Comparison of ENCODE assay signal across 19 cellular contexts in the genomic region with DNA sequence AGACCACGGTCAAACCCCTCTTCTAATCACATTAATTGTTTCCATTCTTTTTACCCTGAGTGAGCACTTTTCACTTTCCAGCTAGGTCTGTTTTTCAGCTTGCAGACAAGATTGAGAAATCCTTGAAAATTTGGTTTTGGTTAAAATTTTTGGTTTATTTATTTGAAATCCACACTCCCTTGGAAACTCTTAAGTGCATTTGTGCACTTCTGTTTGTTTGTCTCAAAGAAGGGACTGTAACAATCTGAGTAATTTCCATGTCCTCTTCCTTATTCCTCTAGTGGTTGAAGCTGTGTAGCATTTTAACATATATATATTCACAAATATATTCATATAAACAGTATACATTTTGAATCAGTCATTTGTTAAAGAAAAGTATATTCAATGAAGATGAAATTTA.
DNase-seq lines count a peak whose midpoint lies in the region; ATAC-seq and TF ChIP-seq lines count a peak whose summit lies in the region.
"Had no signal": no experiment of that assay in that cellular context is flagged by ENCODE, and none has a peak within 500 bp of the region (broad histone marks: within the 10 kb centered on the region; RNA-seq: fewer than 3 reads in every experiment).

No MANE protein-coding gene starts in this region.

- H3K4me3 ChIP-seq in GM23248: peak overlapping the region; percentile 11; the same call in 1 of the 2 replicates
- H3K4me3 ChIP-seq in choroid plexus epithelial cell (ENCODE audit: low read depth, low read length): no peak overlapping the region
- H3K4me3 ChIP-seq in subcutaneous abdominal adipose tissue (ENCODE audit: low read depth in 1 of 5, low read length in 5 of 5): no peak overlapping the region
- no peak overlapping the region for H3K4me3 ChIP-seq in lower lobe of right lung
- H3K4me3 ChIP-seq: HAP-1, mucosa of descending colon had no signal

- in situ Hi-C loops in GM23248 (cut with MboI): loop anchor here (25.0 kb wide), 1 partner anchor 380 kb away; a partner anchor contains a TSS

- peak; percentile 55 for DNase-seq in GM23248
- peak; percentile 1 for DNase-seq in choroid plexus epithelial cell (ENCODE audit: low read depth)
- no peak for DNase-seq in left ventricle myocardium superior
- no peak for DNase-seq in activated CD4-positive, CD25-positive, alpha-beta regulatory T cell (lab: John Stamatoyannopoulos, UW)
- no peak for DNase-seq in islet precursor cell
- no peak for DNase-seq in lower lobe of right lung
- DNase-seq: activated B cell treated with CpG ODN at 0.5 μM for 24 hours; activated T-cell treated with anti-CD3 and anti-CD28 coated beads, Interleukin-2, amount 50 U/mL, for 48 hours; KBM-7; kidney glomerular epithelial cell; mucosa of descending colon; NCI-H2107; NCI-H524; right cardiac atrium; SIG-M5; stimulated activated CD4-positive, alpha-beta T cell treated with anti-CD3 and anti-CD28 coated beads, Interleukin-2, amount 100 ng/mL, for 24 hours had no signal

- H3K79me2 ChIP-seq in GM23248 (ENCODE audit: insufficient read depth): no peaks in the 10 kb centered on the region

- H3K4me2 ChIP-seq in GM23248 (ENCODE audit: unreplicated experiment): peak overlapping the region; percentile 80

- H3K9me3 ChIP-seq in GM23248 (ENCODE audit: low read depth) (no peaks in the 10 kb centered on the region), subcutaneous abdominal adipose tissue (ENCODE audit: control insufficient read depth in 5 of 5, low read length in 5 of 5) (no peaks in the 10 kb centered on the region), lower lobe of right lung (no peaks in the 10 kb centered on the region)
- H3K9me3 ChIP-seq: HAP-1, mucosa of descending colon had no signal

- H3K27ac ChIP-seq in GM23248: peak overlapping the region; percentile 84
- H3K27ac ChIP-seq in subcutaneous abdominal adipose tissue (ENCODE audit: low read depth, low read length): peak overlapping the region; percentile 67
- H3K27ac ChIP-seq in lower lobe of right lung: no peak overlapping the region

- no peaks in the 10 kb centered on the region for H4K20me1 ChIP-seq in GM23248 (ENCODE audit: insufficient read depth)

- no peaks in the 10 kb centered on the region for H3K36me3 ChIP-seq in GM23248 (ENCODE audit: low read depth)
- peaks cover 3 to 17% (median 7%) of the 10 kb centered on the region in 5 donors for H3K36me3 ChIP-seq in subcutaneous abdominal adipose tissue (ENCODE audit: control insufficient read depth in 5 of 5, insufficient read depth in 5 of 5, low read length in 5 of 5)
- H3K36me3 ChIP-seq in lower lobe of right lung: no peaks in the 10 kb centered on the region
- H3K36me3 ChIP-seq: HAP-1 had no signal

- H3K9me2 ChIP-seq in GM23248 (ENCODE audit: insufficient read depth): no peaks in the 10 kb centered on the region

- no peak for TF ChIP-seq CTCF in choroid plexus epithelial cell (conservative IDR thresholded peaks at IDR 0.05; ENCODE audit: low read depth, low read length)
- no peak for TF ChIP-seq CTCF in lower lobe of right lung (IDR thresholded peaks at IDR 0.05)

- H3K27me3 ChIP-seq in GM23248 (replicated peaks; ENCODE audit: insufficient read depth): no peaks in the 10 kb centered on the region
- H3K27me3 ChIP-seq in subcutaneous abdominal adipose tissue (ENCODE audit: control insufficient read depth in 5 of 5, insufficient read depth in 4 of 5, low read length in 5 of 5): peaks cover 0 to 2% (median 0%) of the 10 kb centered on the region in 5 donors
- no peaks in the 10 kb centered on the region for H3K27me3 ChIP-seq in lower lobe of right lung (ENCODE audit: low read depth)

- intact Hi-C loops in left ventricle myocardium superior (cut with micrococcal nuclease): no loop called here
- intact Hi-C loops in lower lobe of right lung (cut with DNase I): no loop called here

- peaks cover 38% of the 10 kb centered on the region for H3F3A ChIP-seq in GM23248 (ENCODE audit: insufficient read depth)

- peaks cover 38% of the 10 kb centered on the region for H3K4me1 ChIP-seq in GM23248 (ENCODE audit: insufficient read depth)
- peaks cover 6 to 30% (median 27%) of the 10 kb centered on the region in 5 donors for H3K4me1 ChIP-seq in subcutaneous abdominal adipose tissue (ENCODE audit: control insufficient read depth in 5 of 5, insufficient read depth in 5 of 5, low read length in 5 of 5)
- peaks cover 14% of the 10 kb centered on the region for H3K4me1 ChIP-seq in lower lobe of right lung

- H3K9ac ChIP-seq in GM23248: peak overlapping the region; percentile 45
- H3K9ac ChIP-seq in subcutaneous abdominal adipose tissue (ENCODE audit: low read length in 5 of 5): no peak overlapping the region

- WGBS in GM23248 (ENCODE audit: low coverage in 1 of 2, low lambda C conversion rate in 2 of 2, missing lambda C conversion rate in 2 of 2), 2 experiments: 9 to 14% methylated on average over 1 of the region's 1 CpG

- ATAC-seq in left ventricle myocardium superior (peak; percentile 17), HG03159 (IDR thresholded peaks at IDR 0.05; ENCODE audit: unreplicated experiment) (no peak), lower lobe of right lung (no peak)
- ATAC-seq: mucosa of descending colon had no signal

- no peak overlapping the region for H2AFZ ChIP-seq in GM23248

Comparison
In these comparisons a context has a peak if more than half of its experiments do, and no peak if none do; other contexts are left out.
1. DNase-seq: peak in GM23248 (single experiment) and choroid plexus epithelial cell (single experiment); none in left ventricle myocardium superior (single experiment), activated CD4-positive, CD25-positive, alpha-beta regulatory T cell (0 of 4), islet precursor cell (single experiment) and lower lobe of right lung (single experiment).